10 cellular contexts compared by ENCODE assay signal in the genomic region with DNA sequence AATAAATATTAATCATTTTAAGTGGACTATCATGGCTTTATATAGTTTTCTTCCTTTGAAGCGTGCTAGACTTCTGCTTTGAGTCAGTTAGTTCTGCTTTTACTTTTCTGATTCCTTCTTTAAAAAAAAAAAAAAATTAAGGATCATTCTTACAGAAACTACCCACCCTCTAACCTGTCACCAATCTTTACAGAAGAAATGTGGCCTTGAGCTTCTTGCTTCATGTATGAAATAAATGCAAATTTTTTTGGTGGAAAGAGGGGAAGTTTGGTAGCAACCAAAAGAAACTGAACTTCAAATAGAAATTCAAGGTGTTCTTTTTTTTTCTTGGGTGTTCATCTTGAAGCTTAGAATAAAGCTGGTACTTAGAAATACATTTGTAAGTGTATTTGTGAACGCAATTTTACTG. TPM values are rescaled to one million over a fixed set of nuclear protein-coding genes. Genes with fewer than 3 reads are reported as not detected.
DNase-seq lines count a peak whose midpoint lies in the region; ATAC-seq and TF ChIP-seq lines count a peak whose summit lies in the region.
"Had no signal": no experiment of that assay in that cellular context is flagged by ENCODE, and none has a peak within 500 bp of the region (broad histone marks: within the 10 kb centered on the region; RNA-seq: fewer than 3 reads in every experiment).

No MANE protein-coding gene starts in this region.

- H3K27ac Mint-ChIP-seq in activated CD4-positive, alpha-beta memory T cell treated with anti-CD3 and anti-CD28 coated beads, Interleukin-2, amount 10 ng/mL, durations not matched to agents 7 days and 5 days = peak overlapping the region; percentile 95
- H3K27ac Mint-ChIP-seq in naive B cell = peak overlapping the region; percentile 84 to 94 (median 93)

- H4K20me1 ChIP-seq in DND-41 (ENCODE audit: insufficient read depth, low read length) = no peaks in the 10 kb centered on the region

- peaks cover 49% of the 10 kb centered on the region for H3K4me1 Mint-ChIP-seq in activated CD4-positive, alpha-beta memory T cell treated with anti-CD3 and anti-CD28 coated beads, Interleukin-2, amount 10 ng/mL, durations not matched to agents 7 days and 5 days
- peaks cover 33 to 55% (median 36%) of the 10 kb centered on the region in 3 donors for H3K4me1 Mint-ChIP-seq in naive B cell

- POLR2A ChIA-PET in activated CD4-positive, alpha-beta memory T cell treated with anti-CD3 and anti-CD28 coated beads, Interleukin-2, amount 10 ng/mL, durations not matched to agents 7 days and 5 days (lab: Charles Lee) = interaction anchor here (0.6 to 5.2 kb wide), 12 partner anchors 8 to 582 kb away, joined by 3 to 287 read pairs (median 6); partner anchors contain the start of genes EVI2B and UTP6

- H3K4me1 ChIP-seq in DND-41 (ENCODE audit: insufficient read depth, low read length) = peaks cover 71% of the 10 kb centered on the region

- peaks cover 52% of the 10 kb centered on the region for H3K36me3 Mint-ChIP-seq in activated CD4-positive, alpha-beta memory T cell treated with anti-CD3 and anti-CD28 coated beads, Interleukin-2, amount 10 ng/mL, durations not matched to agents 7 days and 5 days (ENCODE audit: low read depth)
- peaks cover 0 to 6% of the 10 kb centered on the region in 2 donors for H3K36me3 Mint-ChIP-seq in naive B cell

- CTCF ChIA-PET in activated CD4-positive, alpha-beta memory T cell treated with anti-CD3 and anti-CD28 coated beads, Interleukin-2, amount 10 ng/mL, durations not matched to agents 7 days and 5 days (lab: Charles Lee) = interaction anchor here (1.2 to 2.2 kb wide), 2 partner anchors 9 to 53 kb away, joined by 4 to 7 read pairs; no protein-coding TSS in a partner anchor

- H3K4me2 ChIP-seq in DND-41 (ENCODE audit: insufficient read depth, low read length) = peak overlapping the region; percentile 79

- no peaks in the 10 kb centered on the region for H3K9me3 ChIP-seq in DND-41 (ENCODE audit: insufficient read depth, low read length, severe bottlenecking)
- H3K9me3 ChIP-seq: SJSA1 had no signal

- no peak for TF ChIP-seq CTCF in DND-41 (IDR thresholded peaks at IDR 0.05; ENCODE audit: borderline replicate concordance, extremely low read depth, low read length, poor library complexity, severe bottlenecking)

- peak overlapping the region; percentile 53 for H3K9ac ChIP-seq in DND-41 (ENCODE audit: low read depth, low read length)

- no peak overlapping the region for H2AFZ ChIP-seq in DND-41 (ENCODE audit: low read depth, low read length)

- H3K27ac ChIP-seq in DND-41 (ENCODE audit: low read length) = peak overlapping the region; percentile 70

- H3K27me3 Mint-ChIP-seq in activated CD4-positive, alpha-beta memory T cell treated with anti-CD3 and anti-CD28 coated beads, Interleukin-2, amount 10 ng/mL, durations not matched to agents 7 days and 5 days = no peaks in the 10 kb centered on the region
- no peaks in the 10 kb centered on the region for H3K27me3 Mint-ChIP-seq in naive B cell

- H3K9me3 Mint-ChIP-seq in activated CD4-positive, alpha-beta memory T cell treated with anti-CD3 and anti-CD28 coated beads, Interleukin-2, amount 10 ng/mL, durations not matched to agents 7 days and 5 days = no peaks in the 10 kb centered on the region
- no peaks in the 10 kb centered on the region for H3K9me3 Mint-ChIP-seq in naive B cell

- no peak for ATAC-seq in DND-41 (ENCODE audit: insufficient read depth, low read depth)
- peak; percentile 30 for ATAC-seq in HG03159 (IDR thresholded peaks at IDR 0.05; ENCODE audit: unreplicated experiment)
- ATAC-seq in naive B cell (ENCODE audit: low read depth in 2 of 2) = peak; percentile 78 to 80
- ATAC-seq in HG02623 (IDR thresholded peaks at IDR 0.05; ENCODE audit: unreplicated experiment) = no peak

- DNase-seq in DND-41 = no peak
- DNase-seq in activated CD4-positive, alpha-beta memory T cell treated with anti-CD3 and anti-CD28 coated beads, Interleukin-2, amount 10 ng/mL, durations not matched to agents 7 days and 5 days = no peak
- peak; percentile 73 for DNase-seq in naive B cell
- DNase-seq in dedifferentiated amniotic fluid mesenchymal stem cell (ENCODE audit: extremely low spot score) = no peak
- DNase-seq in occipital lobe (lab: John Stamatoyannopoulos, UW) = no peak
- no peak for DNase-seq in epidermal melanocyte (ENCODE audit: insufficient read length, low spot score)

- H3K36me3 ChIP-seq in DND-41 (ENCODE audit: insufficient read depth, low read length) = no peaks in the 10 kb centered on the region

- peak overlapping the region; percentile 79 for H3K4me3 Mint-ChIP-seq in activated CD4-positive, alpha-beta memory T cell treated with anti-CD3 and anti-CD28 coated beads, Interleukin-2, amount 10 ng/mL, durations not matched to agents 7 days and 5 days
- peak overlapping the region; percentile 81 to 96 (median 89) for H3K4me3 Mint-ChIP-seq in naive B cell

- H3K4me3 ChIP-seq in DND-41 (ENCODE audit: low read depth in 1 of 2, low read length in 2 of 2) = 0 out of 4 replicates have a peak overlapping the region, but pooled peaks of 1 of the 2 experiments have one; percentile 5
- H3K4me3 ChIP-seq: K562 had no signal

- H3K79me2 ChIP-seq in DND-41 (ENCODE audit: insufficient read depth, low read length) = peaks cover 63% of the 10 kb centered on the region

- H3K27me3 ChIP-seq in DND-41 (ENCODE audit: insufficient read depth, low read length, poor library complexity) = no peaks in the 10 kb centered on the region
- H3K27me3 ChIP-seq: SJSA1 had no signal

RNA-seq across cellular contexts. Expression of gene EVI2A, which starts 2.2 kb away (rescaled TPM):
- 100 to 1,000 TPM; 109 to 110 TPM for total RNA-seq in activated CD4-positive, alpha-beta memory T cell treated with anti-CD3 and anti-CD28 coated beads, Interleukin-2, amount 10 ng/mL, durations not matched to agents 7 days and 5 days
- 10 to 100 TPM in 5 of 6 donors, 1 to 10 TPM in 1; 6.0 to 19.7 (median 13.3) TPM for polyA plus RNA-seq in naive B cell (ENCODE audit: low read depth in 6 of 6)
- 5.0 TPM for total RNA-seq in occipital lobe

RNA-seq across cellular contexts. Expression of gene EVI2B, which starts 5.4 kb away (rescaled TPM):
- total RNA-seq in activated CD4-positive, alpha-beta memory T cell treated with anti-CD3 and anti-CD28 coated beads, Interleukin-2, amount 10 ng/mL, durations not matched to agents 7 days and 5 days = 100 to 1,000 TPM; 109 TPM
- polyA plus RNA-seq in naive B cell (ENCODE audit: low read depth in 6 of 6) = 100 to 1,000 TPM; 146 to 201 (median 184) TPM
- 0.31 TPM for total RNA-seq in occipital lobe

RNA-seq across cellular contexts. Expression of gene OMG, which starts 22.2 kb away (rescaled TPM):
- total RNA-seq in activated CD4-positive, alpha-beta memory T cell treated with anti-CD3 and anti-CD28 coated beads, Interleukin-2, amount 10 ng/mL, durations not matched to agents 7 days and 5 days = under 1 TPM; 0.55 to 0.65 TPM
- under 1 TPM in 2 of 6 donors, not detected in 4; 0.30 to 0.36 TPM for polyA plus RNA-seq in naive B cell (ENCODE audit: low read depth in 6 of 6)
- 9.4 TPM for total RNA-seq in occipital lobe
- total RNA-seq: K562, SJSA1 had no signal

Comparison
In these comparisons a context has a peak if more than half of its experiments do, and no peak if none do; other contexts are left out.
1. ATAC-seq: peak in HG03159 (single experiment) and naive B cell (2 of 2); none in DND-41 (single experiment) and HG02623 (single experiment).
2. RNA of gene EVI2A, which starts 2.2 kb away (total RNA-seq): 109 to 110 TPM in activated CD4-positive, alpha-beta memory T cell treated with anti-CD3 and anti-CD28 coated beads, Interleukin-2, amount 10 ng/mL, durations not matched to agents 7 days and 5 days; 5.0 TPM in occipital lobe (single experiment); every median in the first group is over 10 times any median in the second.
3. RNA of gene EVI2B, which starts 5.4 kb away (total RNA-seq): 109 TPM in activated CD4-positive, alpha-beta memory T cell treated with anti-CD3 and anti-CD28 coated beads, Interleukin-2, amount 10 ng/mL, durations not matched to agents 7 days and 5 days; 0.31 TPM in occipital lobe (single experiment); every median in the first group is over 10 times any median in the second.